ENCODE assay signal across 10 cellular contexts in genomic region chr17:49987681-49988441, GRCh38. TPM values are rescaled to one million over a fixed set of nuclear protein-coding genes. Genes with fewer than 3 reads are reported as not detected.
A peak's percentile ranks its signal among the peaks of the same experiment; 100 is the strongest.
DNase-seq lines count a peak whose midpoint lies in the region; ATAC-seq lines count a peak whose summit lies in the region.
"Had no signal": no experiment of that assay in that cellular context is flagged by ENCODE, and none has a peak within 500 bp of the region (broad histone marks: within the 10 kb centered on the region; RNA-seq: fewer than 3 reads in every experiment).

No MANE protein-coding gene starts in this region.

- H3K79me1 ChIP-seq in mesendoderm (ENCODE audit: low read length), result no peaks in the 10 kb centered on the region

- no peak overlapping the region for H3K9ac ChIP-seq in mesendoderm (ENCODE audit: low read length)
- H3K9ac ChIP-seq: KMS-11 had no signal

- H3K79me2 ChIP-seq in mesendoderm (ENCODE audit: control insufficient read depth, insufficient read depth, low read length), result no peaks in the 10 kb centered on the region

- ATAC-seq in GM21390 (IDR thresholded peaks at IDR 0.05; ENCODE audit: unreplicated experiment) (no peak), GM18909 (IDR thresholded peaks at IDR 0.05; ENCODE audit: poor library complexity, unreplicated experiment) (no peak)
- no peak for ATAC-seq in stimulated activated memory B cell treated with anti-CD40 and anti-IgM and Interleukin-4, amounts not matched to agents 10 μg/mL and 1 μg/mL and 100 μg/mL, for 72 hours
- ATAC-seq in stimulated activated effector memory CD8-positive, alpha-beta T cell treated with anti-CD3 and anti-CD28 coated beads, Interleukin-12 subunit alpha, Interleukin-12 subunit beta, amount 100 ng/mL, for 72 hours, result no peak

- H4K8ac ChIP-seq in mesendoderm (ENCODE audit: low read depth, low read length), result no peak overlapping the region

- no peak overlapping the region for H2BK5ac ChIP-seq in mesendoderm (ENCODE audit: low read length)

- peaks cover 92% of the 10 kb centered on the region for H3K27me3 Mint-ChIP-seq in stimulated activated memory B cell treated with anti-CD40 and anti-IgM and Interleukin-4, amounts not matched to agents 10 μg/mL and 1 μg/mL and 100 μg/mL, for 72 hours

- H3K36me3 Mint-ChIP-seq in stimulated activated memory B cell treated with anti-CD40 and anti-IgM and Interleukin-4, amounts not matched to agents 10 μg/mL and 1 μg/mL and 100 μg/mL, for 72 hours, result no peaks in the 10 kb centered on the region
- peaks cover 5% of the 10 kb centered on the region for H3K36me3 Mint-ChIP-seq in stimulated activated effector memory CD8-positive, alpha-beta T cell treated with anti-CD3 and anti-CD28 coated beads, Interleukin-12 subunit alpha, Interleukin-12 subunit beta, amount 100 ng/mL, for 72 hours

- no peak overlapping the region for H3K4me3 ChIP-seq in mesendoderm (ENCODE audit: low read length)

- no peak overlapping the region for H2BK120ac ChIP-seq in mesendoderm (ENCODE audit: low read depth, low read length)

- WGBS in mesendoderm (ENCODE audit: extremely low coverage, insufficient coverage, low lambda C conversion rate), result no CpG with 5 or more reads among the region's 17 CpGs

- H2AK5ac ChIP-seq in mesendoderm (ENCODE audit: low read length), result no peak overlapping the region

- H3K36me3 ChIP-seq in mesendoderm (ENCODE audit: control insufficient read depth, insufficient read depth, low read length), result no peaks in the 10 kb centered on the region
- H3K36me3 ChIP-seq: neutrophil had no signal

- no peak overlapping the region for H3K4me2 ChIP-seq in mesendoderm (ENCODE audit: low read length)
- H3K4me2 ChIP-seq: KMS-11 had no signal

- H3K18ac ChIP-seq in mesendoderm (ENCODE audit: low read length), result no peak overlapping the region

- H3K4me3 Mint-ChIP-seq in stimulated activated memory B cell treated with anti-CD40 and anti-IgM and Interleukin-4, amounts not matched to agents 10 μg/mL and 1 μg/mL and 100 μg/mL, for 72 hours, result no peak overlapping the region
- H3K4me3 Mint-ChIP-seq in stimulated activated effector memory CD8-positive, alpha-beta T cell treated with anti-CD3 and anti-CD28 coated beads, Interleukin-12 subunit alpha, Interleukin-12 subunit beta, amount 100 ng/mL, for 72 hours, result no peak overlapping the region

- H3K27ac Mint-ChIP-seq in stimulated activated memory B cell treated with anti-CD40 and anti-IgM and Interleukin-4, amounts not matched to agents 10 μg/mL and 1 μg/mL and 100 μg/mL, for 72 hours, result no peak overlapping the region
- H3K27ac Mint-ChIP-seq in stimulated activated effector memory CD8-positive, alpha-beta T cell treated with anti-CD3 and anti-CD28 coated beads, Interleukin-12 subunit alpha, Interleukin-12 subunit beta, amount 100 ng/mL, for 72 hours, result no peak overlapping the region

- no peak overlapping the region for H2BK15ac ChIP-seq in mesendoderm (replicated peaks; ENCODE audit: low read depth)

- no peak overlapping the region for H3K23ac ChIP-seq in mesendoderm (ENCODE audit: low read length)

- H3K27me3 ChIP-seq in mesendoderm (ENCODE audit: insufficient read depth, low read length, poor library complexity), result peaks cover 35% of the 10 kb centered on the region

- H3K4me1 Mint-ChIP-seq in stimulated activated memory B cell treated with anti-CD40 and anti-IgM and Interleukin-4, amounts not matched to agents 10 μg/mL and 1 μg/mL and 100 μg/mL, for 72 hours, result peaks cover 5% of the 10 kb centered on the region
- no peaks in the 10 kb centered on the region for H3K4me1 Mint-ChIP-seq in stimulated activated effector memory CD8-positive, alpha-beta T cell treated with anti-CD3 and anti-CD28 coated beads, Interleukin-12 subunit alpha, Interleukin-12 subunit beta, amount 100 ng/mL, for 72 hours

- no peak overlapping the region for H3K27ac ChIP-seq in mesendoderm (ENCODE audit: low read depth, low read length)
- H3K27ac ChIP-seq: KMS-11, neutrophil had no signal

- no peak overlapping the region for H3K4ac ChIP-seq in mesendoderm (ENCODE audit: low read depth, low read length)

- H4K5ac ChIP-seq in mesendoderm (ENCODE audit: low read length), result no peak overlapping the region

- H3K56ac ChIP-seq in mesendoderm (ENCODE audit: low read length), result no peak overlapping the region

- peaks cover 1% of the 10 kb centered on the region for H3K4me1 ChIP-seq in mesendoderm (ENCODE audit: control insufficient read depth, low read depth, low read length)

- no peaks in the 10 kb centered on the region for H3K9me3 Mint-ChIP-seq in stimulated activated memory B cell treated with anti-CD40 and anti-IgM and Interleukin-4, amounts not matched to agents 10 μg/mL and 1 μg/mL and 100 μg/mL, for 72 hours
- no peaks in the 10 kb centered on the region for H3K9me3 Mint-ChIP-seq in stimulated activated effector memory CD8-positive, alpha-beta T cell treated with anti-CD3 and anti-CD28 coated beads, Interleukin-12 subunit alpha, Interleukin-12 subunit beta, amount 100 ng/mL, for 72 hours

- peak; percentile 72 for DNase-seq in DMS79 (lab: John Stamatoyannopoulos, UW)
- peak; percentile 59 for DNase-seq in NCI-H1092 (lab: John Stamatoyannopoulos, UW)
- peak; percentile 48 for DNase-seq in SK-MEL-5 (ENCODE audit: low read depth, low spot score)
- DNase-seq in mesendoderm, result peak; percentile 42
- no peak for DNase-seq in stimulated activated effector memory CD8-positive, alpha-beta T cell treated with anti-CD3 and anti-CD28 coated beads, Interleukin-12 subunit alpha, Interleukin-12 subunit beta, amount 100 ng/mL, for 72 hours (ENCODE audit: low spot score in 2 of 2)

- in situ Hi-C loops in SK-MEL-5 (cut with HindIII; ENCODE audit: low pct_unique_long_range_greater_than_20kb, low sequenced_read_pairs), result no loop called here

RNA-seq across cellular contexts. Expression of gene DLX3, which starts 7.2 kb away (rescaled TPM):
- not detected in 2 replicates for total RNA-seq in SK-MEL-5 (2014; rRNA removed; shearing (Covaris generic))
- polyA plus RNA-seq in SK-MEL-5 (2015; cell fraction: cytosol; rRNA removed), result 0.26 and 0.47 TPM in 2 replicates
- not detected in 2 replicates for polyA plus RNA-seq in SK-MEL-5 (2015; cell fraction: nucleus; rRNA removed)
- 0.13 TPM for polyA plus RNA-seq in mesendoderm (2013, experiment 1 of 2)
- polyA plus RNA-seq in mesendoderm (2013, experiment 2 of 2), result 0.06 TPM

RNA-seq across cellular contexts. Expression of gene DLX4, which starts 18.9 kb away (rescaled TPM):
- total RNA-seq in SK-MEL-5 (2014; rRNA removed; shearing (Covaris generic)), result 1.1 and 1.4 TPM in 2 replicates
- polyA plus RNA-seq in SK-MEL-5 (2015; cell fraction: cytosol; rRNA removed), result 2.2 and 2.8 TPM in 2 replicates
- 5.9 and 10.7 TPM in 2 replicates for polyA plus RNA-seq in SK-MEL-5 (2015; cell fraction: nucleus; rRNA removed)
- polyA plus RNA-seq in mesendoderm (2013, experiment 1 of 2), result 0.55 TPM
- 0.31 TPM for polyA plus RNA-seq in mesendoderm (2013, experiment 2 of 2)

Comparison
In these comparisons a context has a peak if more than half of its experiments do, and no peak if none do; other contexts are left out.
1. DNase-seq: peak in DMS79 (single experiment), NCI-H1092 (single experiment), SK-MEL-5 (single experiment) and mesendoderm (single experiment); none in stimulated activated effector memory CD8-positive, alpha-beta T cell treated with anti-CD3 and anti-CD28 coated beads, Interleukin-12 subunit alpha, Interleukin-12 subunit beta, amount 100 ng/mL, for 72 hours (0 of 2).